In the genomic region with DNA sequence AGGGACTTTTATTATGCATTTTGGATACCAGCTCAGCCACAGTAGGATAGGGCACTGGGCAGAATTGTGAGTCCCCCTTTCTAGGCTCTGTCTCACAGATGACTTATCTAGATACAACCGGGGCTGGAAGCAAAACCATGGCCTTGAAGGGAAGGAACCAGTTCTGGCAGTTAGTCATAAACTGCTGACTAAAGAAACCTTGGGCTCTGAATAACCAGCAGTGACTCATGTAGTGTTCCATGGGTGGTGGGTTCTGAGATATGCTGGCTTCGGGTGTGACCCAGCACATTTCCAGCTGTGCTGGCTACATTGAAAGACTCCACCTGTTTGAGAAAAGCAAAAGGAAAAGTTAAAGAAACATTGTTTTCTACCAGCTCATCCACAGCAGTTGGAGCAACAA, we compare ENCODE assay signal across 7 cellular contexts.
DNase-seq lines count a peak whose midpoint lies in the region; ATAC-seq, FAIRE-seq and TF ChIP-seq lines count a peak whose summit lies in the region.
"Not testable (repeated sequence)": the region's sequence is repeated elsewhere in the genome, so short reads cannot be mapped to it uniquely, and the experiment has no call there.

No MANE protein-coding gene starts in this region.

- ATAC-seq in PC-3, result peak; percentile 90
- peak; percentile 98 for ATAC-seq in foreskin keratinocyte

- peak overlapping the region; percentile 69 for H3K27ac ChIP-seq in PC-3 (ENCODE audit: low read length)
- not testable (repeated sequence) for H3K27ac ChIP-seq in foreskin keratinocyte

- not testable (repeated sequence) for H3K27me3 ChIP-seq in PC-3 (ENCODE audit: low read length); bronchial epithelial cell (ENCODE audit: control insufficient read depth, insufficient read depth, low read length); foreskin keratinocyte

- POLR2A ChIA-PET in PC-3 (lab: Charles Lee; ENCODE audit: unreplicated experiment), result not testable (repeated sequence)

- TF ChIP-seq CTCF in PC-3 (conservative IDR thresholded peaks at IDR 0.05; ENCODE audit: low read depth, low read length); astrocyte of the cerebellum (IDR thresholded peaks at IDR 0.05; ENCODE audit: low read depth, low read length, missing control alignments); bronchial epithelial cell (IDR thresholded peaks at IDR 0.05; ENCODE audit: insufficient read depth, low read length, severe bottlenecking); foreskin keratinocyte (conservative IDR thresholded peaks at IDR 0.05): not testable (repeated sequence)

- in situ Hi-C loops in ACHN (cut with HindIII; ENCODE audit: low pct_ligation_motif_present, low pct_unique_long_range_greater_than_20kb, low sequenced_read_pairs); astrocyte of the cerebellum (cut with HindIII; ENCODE audit: low sequenced_read_pairs): not testable (repeated sequence)

- H3K4me2 ChIP-seq in PC-3 (ENCODE audit: low read length), result not testable (repeated sequence)

- H3K4me1 ChIP-seq in PC-3 (ENCODE audit: insufficient read depth, low read length); foreskin keratinocyte: not testable (repeated sequence)

- H2AFZ ChIP-seq in PC-3 (ENCODE audit: low read length), result not testable (repeated sequence)

- H3K9ac ChIP-seq in PC-3 (ENCODE audit: low read length), result not testable (repeated sequence)

- not testable (repeated sequence) for H4K20me1 ChIP-seq in PC-3 (ENCODE audit: low read length)

- BruUV-seq in PC-3 (replicated peaks; lab: Mats Ljungman, UMichigan), result not testable (repeated sequence)

- CTCF ChIA-PET in PC-3 (lab: Charles Lee), result not testable (repeated sequence)

- H3F3A ChIP-seq in PC-3 (ENCODE audit: low read length, unreplicated experiment), result not testable (repeated sequence)

- DNase-seq in ACHN (peak; percentile 0), H54 (ENCODE audit: insufficient read length, low spot score) (peak; percentile 0), PC-3 (peak; percentile 55), astrocyte of the cerebellum (ENCODE audit: low read depth) (peak; percentile 1), bronchial epithelial cell (ENCODE audit: low read depth) (peak; percentile 0), foreskin keratinocyte (peak; percentile 28 to 35), kidney tubule cell (ENCODE audit: low spot score) (peak; percentile 31)

- H3K79me2 ChIP-seq in PC-3 (ENCODE audit: low read length), result not testable (repeated sequence)

- not testable (repeated sequence) for H3K9me3 ChIP-seq in PC-3 (ENCODE audit: low read length)

- FAIRE-seq in H54 (lab: Jason Lieb, UNC), result peak; percentile 93
- FAIRE-seq in bronchial epithelial cell (lab: Jason Lieb, UNC), result peak; percentile 72

- H3K36me3 ChIP-seq in PC-3 (ENCODE audit: low read depth, low read length); bronchial epithelial cell (ENCODE audit: control insufficient read depth, insufficient read depth, low read length): not testable (repeated sequence)

- TF ChIP-seq POLR2A in H54 (IDR thresholded peaks at IDR 0.05; ENCODE audit: low read depth, low read length), result not testable (repeated sequence)

- H3K9me2 ChIP-seq in PC-3 (replicated peaks; ENCODE audit: low read length), result not testable (repeated sequence)

- not testable (repeated sequence) for H3K4me3 ChIP-seq in PC-3 (ENCODE audit: low read length); astrocyte of the cerebellum (ENCODE audit: low read depth, low read length); bronchial epithelial cell (ENCODE audit: low read depth, low read length)

- intact Hi-C loops in PC-3 (cut with micrococcal nuclease), result not testable (repeated sequence)

Comparison
In these comparisons a context has a peak if more than half of its experiments do, and no peak if none do; other contexts are left out.
1. DNase-seq: peak in every context shown above with its lines; median percentile 55 in PC-3; 32 in foreskin keratinocyte; 31 in kidney tubule cell; 1 in astrocyte of the cerebellum; 0 in ACHN; 0 in H54; 0 in bronchial epithelial cell.